In the genomic region with DNA sequence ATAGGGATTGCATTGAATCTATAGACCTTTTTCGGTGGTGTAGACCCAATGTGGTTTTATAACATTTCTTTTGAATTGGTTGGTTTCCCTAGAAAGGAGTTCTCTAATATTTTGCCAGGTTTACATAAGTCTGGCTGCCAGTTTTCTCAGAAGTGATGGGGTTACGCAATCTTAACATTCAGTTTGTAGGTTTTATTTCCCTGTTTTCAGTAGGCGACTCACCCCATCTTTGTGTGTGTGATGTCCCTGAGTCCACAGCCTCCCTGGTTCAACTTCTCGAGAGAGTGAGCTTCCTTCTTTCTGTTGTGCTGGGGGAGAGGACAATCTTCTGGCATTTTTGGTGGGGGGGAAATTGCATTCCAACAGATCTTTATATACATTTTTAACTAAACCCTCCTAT, we compare ENCODE assay signal across 13 cellular contexts. TPM values are rescaled to one million over a fixed set of nuclear protein-coding genes. Genes with fewer than 3 reads are reported as not detected.
A peak's percentile ranks its signal among the peaks of the same experiment; 100 is the strongest.
DNase-seq lines count a peak whose midpoint lies in the region; ATAC-seq and TF ChIP-seq lines count a peak whose summit lies in the region.
"Had no signal": no experiment of that assay in that cellular context is flagged by ENCODE, and none has a peak within 500 bp of the region (broad histone marks: within the 10 kb centered on the region; RNA-seq: fewer than 3 reads in every experiment).

No MANE protein-coding gene starts in this region.

- H3K36me3 Mint-ChIP-seq in activated CD4-positive, alpha-beta T cell treated with anti-CD3 and anti-CD28 coated beads, Interleukin-2, amount 10 ng/mL, durations not matched to agents 7 days and 5 days (ENCODE audit: low read depth): no peaks in the 10 kb centered on the region
- H3K36me3 Mint-ChIP-seq in activated CD4-positive, alpha-beta T cell treated with anti-CD3 and anti-CD28 coated beads for 36 hours (ENCODE audit: low read depth): no peaks in the 10 kb centered on the region
- H3K36me3 Mint-ChIP-seq: activated naive CD8-positive, alpha-beta T cell treated with anti-CD3 and anti-CD28 coated beads, Interleukin-2, amount 10 ng/mL, durations not matched to agents 7 days and 5 days had no signal

- CTCF ChIA-PET in activated CD4-positive, alpha-beta T cell treated with anti-CD3 and anti-CD28 coated beads, Interleukin-2, amount 10 ng/mL, durations not matched to agents 7 days and 5 days (lab: Charles Lee): no interaction called here
- CTCF ChIA-PET in activated CD4-positive, alpha-beta T cell treated with anti-CD3 and anti-CD28 coated beads for 36 hours (lab: Charles Lee): no interaction called here

- H3K27ac ChIP-seq in upper lobe of right lung (no peak overlapping the region), spleen (no peak overlapping the region)
- H3K27ac ChIP-seq: suprapubic skin had no signal

- H3K4me1 ChIP-seq in upper lobe of right lung: peaks cover 7% of the 10 kb centered on the region
- H3K4me1 ChIP-seq in spleen: no peaks in the 10 kb centered on the region
- H3K4me1 ChIP-seq: suprapubic skin had no signal

- intact Hi-C loops in activated CD4-positive, alpha-beta T cell treated with anti-CD3 and anti-CD28 coated beads for 36 hours (cut with DNase I, micrococcal nuclease): no loop called here
- intact Hi-C loops in upper lobe of right lung (cut with DNase I): no loop called here
- intact Hi-C loops in spleen (cut with DNase I; ENCODE audit: low total_unique reads): no loop called here

- peak overlapping the region; percentile 50 for H3K27ac Mint-ChIP-seq in activated CD4-positive, alpha-beta T cell treated with anti-CD3 and anti-CD28 coated beads, Interleukin-2, amount 10 ng/mL, durations not matched to agents 7 days and 5 days
- H3K27ac Mint-ChIP-seq in activated CD4-positive, alpha-beta T cell treated with anti-CD3 and anti-CD28 coated beads for 36 hours: no peak overlapping the region
- H3K27ac Mint-ChIP-seq: activated naive CD8-positive, alpha-beta T cell treated with anti-CD3 and anti-CD28 coated beads, Interleukin-2, amount 10 ng/mL, durations not matched to agents 7 days and 5 days had no signal

- no peaks in the 10 kb centered on the region for H3K36me3 ChIP-seq in upper lobe of right lung
- H3K36me3 ChIP-seq in spleen: no peaks in the 10 kb centered on the region
- H3K36me3 ChIP-seq: suprapubic skin had no signal

- no peak for ATAC-seq in activated CD4-positive, alpha-beta T cell treated with anti-CD3 and anti-CD28 coated beads for 36 hours
- ATAC-seq in upper lobe of right lung: peak; percentile 83

- peaks cover 2% of the 10 kb centered on the region for H3K9me3 Mint-ChIP-seq in activated CD4-positive, alpha-beta T cell treated with anti-CD3 and anti-CD28 coated beads, Interleukin-2, amount 10 ng/mL, durations not matched to agents 7 days and 5 days
- H3K9me3 Mint-ChIP-seq in activated CD4-positive, alpha-beta T cell treated with anti-CD3 and anti-CD28 coated beads for 36 hours (ENCODE audit: low read depth): no peaks in the 10 kb centered on the region
- H3K9me3 Mint-ChIP-seq: activated naive CD8-positive, alpha-beta T cell treated with anti-CD3 and anti-CD28 coated beads, Interleukin-2, amount 10 ng/mL, durations not matched to agents 7 days and 5 days had no signal

- no peak overlapping the region for H3K4me3 Mint-ChIP-seq in activated CD4-positive, alpha-beta T cell treated with anti-CD3 and anti-CD28 coated beads, Interleukin-2, amount 10 ng/mL, durations not matched to agents 7 days and 5 days
- no peak overlapping the region for H3K4me3 Mint-ChIP-seq in activated CD4-positive, alpha-beta T cell treated with anti-CD3 and anti-CD28 coated beads for 36 hours
- H3K4me3 Mint-ChIP-seq: activated naive CD8-positive, alpha-beta T cell treated with anti-CD3 and anti-CD28 coated beads, Interleukin-2, amount 10 ng/mL, durations not matched to agents 7 days and 5 days had no signal

- H3K27me3 Mint-ChIP-seq in activated CD4-positive, alpha-beta T cell treated with anti-CD3 and anti-CD28 coated beads, Interleukin-2, amount 10 ng/mL, durations not matched to agents 7 days and 5 days: peaks cover 2% of the 10 kb centered on the region
- no peaks in the 10 kb centered on the region for H3K27me3 Mint-ChIP-seq in activated CD4-positive, alpha-beta T cell treated with anti-CD3 and anti-CD28 coated beads for 36 hours

- TF ChIP-seq CTCF in fibroblast of pulmonary artery (IDR thresholded peaks at IDR 0.05; ENCODE audit: low read length, missing control alignments) (no peak), upper lobe of right lung (IDR thresholded peaks at IDR 0.05) (no peak), spleen (IDR thresholded peaks at IDR 0.05 in 8 of 11, conservative IDR thresholded peaks at IDR 0.05 in 3 of 11) (no peak)

- no peaks in the 10 kb centered on the region for H3K9me3 ChIP-seq in upper lobe of right lung
- H3K9me3 ChIP-seq in spleen: no peaks in the 10 kb centered on the region
- H3K9me3 ChIP-seq: suprapubic skin had no signal

- POLR2A ChIA-PET in activated CD4-positive, alpha-beta T cell treated with anti-CD3 and anti-CD28 coated beads, Interleukin-2, amount 10 ng/mL, durations not matched to agents 7 days and 5 days (lab: Charles Lee): no interaction called here
- POLR2A ChIA-PET in activated CD4-positive, alpha-beta T cell treated with anti-CD3 and anti-CD28 coated beads for 36 hours (lab: Charles Lee): interaction anchor here (0.6 kb wide), 1 partner anchor 847 kb away, joined by 3 read pairs; no protein-coding TSS in a partner anchor

- TF ChIP-seq POLR2A in spleen (IDR thresholded peaks at IDR 0.05): no peak

- no peak for DNase-seq in activated CD4-positive, alpha-beta T cell treated with anti-CD3 and anti-CD28 coated beads, Interleukin-2, amount 10 ng/mL, durations not matched to agents 7 days and 5 days
- no peak for DNase-seq in activated CD4-positive, alpha-beta T cell treated with anti-CD3 and anti-CD28 coated beads for 36 hours
- DNase-seq in SIG-M5 (lab: John Stamatoyannopoulos, UW) (peak; percentile 46), fibroblast of pulmonary artery (ENCODE audit: low read depth) (peak; percentile 79), upper lobe of right lung (no peak), T-helper 1 cell (no peak), putamen (ENCODE audit: low spot score) (no peak), spleen (no peak)
- DNase-seq: activated naive CD8-positive, alpha-beta T cell treated with anti-CD3 and anti-CD28 coated beads, Interleukin-2, amount 10 ng/mL, durations not matched to agents 7 days and 5 days; DMS79 treated with DMSO at 0.1 percent for 48 hours; NCI-H1436; T1000 had no signal

- H3K27me3 ChIP-seq in upper lobe of right lung (no peaks in the 10 kb centered on the region), spleen (replicated peaks in 1 of 7) (no peaks in the 10 kb centered on the region)
- H3K27me3 ChIP-seq: suprapubic skin had no signal

- no peak overlapping the region for H3K4me3 ChIP-seq in fibroblast of pulmonary artery (replicated peaks; ENCODE audit: low read depth, low read length)
- H3K4me3 ChIP-seq in upper lobe of right lung: no peak overlapping the region
- no peak overlapping the region for H3K4me3 ChIP-seq in spleen
- H3K4me3 ChIP-seq: suprapubic skin had no signal

- WGBS in spleen, 5 donors: 45 to 67% (median 53%) methylated on average over 4 of the region's 4 CpGs

- no peaks in the 10 kb centered on the region for H3K4me1 Mint-ChIP-seq in activated CD4-positive, alpha-beta T cell treated with anti-CD3 and anti-CD28 coated beads, Interleukin-2, amount 10 ng/mL, durations not matched to agents 7 days and 5 days
- no peaks in the 10 kb centered on the region for H3K4me1 Mint-ChIP-seq in activated CD4-positive, alpha-beta T cell treated with anti-CD3 and anti-CD28 coated beads for 36 hours
- H3K4me1 Mint-ChIP-seq: activated naive CD8-positive, alpha-beta T cell treated with anti-CD3 and anti-CD28 coated beads, Interleukin-2, amount 10 ng/mL, durations not matched to agents 7 days and 5 days had no signal

RNA-seq across cellular contexts. Expression of a gene that starts 9.6 kb away (rescaled TPM):
- 10 to 100 TPM; 61.3 to 62.4 TPM for total RNA-seq in activated CD4-positive, alpha-beta T cell treated with anti-CD3 and anti-CD28 coated beads, Interleukin-2, amount 10 ng/mL, durations not matched to agents 7 days and 5 days
- 10 to 100 TPM; 57.4 to 59.9 TPM for total RNA-seq in activated CD4-positive, alpha-beta T cell treated with anti-CD3 and anti-CD28 coated beads for 36 hours
- 112 TPM for total RNA-seq in upper lobe of right lung
- total RNA-seq in spleen: 10 to 100 TPM; 58.6 to 95.1 (median 85.0) TPM
- 10 to 100 TPM; 16.1 to 35.0 (median 20.0) TPM for polyA plus RNA-seq in spleen

Comparison
In these comparisons a context has a peak if more than half of its experiments do, and no peak if none do; other contexts are left out.
1. DNase-seq: peak in SIG-M5 (single experiment) and fibroblast of pulmonary artery (single experiment); none in activated CD4-positive, alpha-beta T cell treated with anti-CD3 and anti-CD28 coated beads, Interleukin-2, amount 10 ng/mL, durations not matched to agents 7 days and 5 days (single experiment), activated CD4-positive, alpha-beta T cell treated with anti-CD3 and anti-CD28 coated beads for 36 hours (single experiment), upper lobe of right lung (single experiment), T-helper 1 cell (0 of 5), putamen (single experiment) and spleen (single experiment).